In the genomic region with DNA sequence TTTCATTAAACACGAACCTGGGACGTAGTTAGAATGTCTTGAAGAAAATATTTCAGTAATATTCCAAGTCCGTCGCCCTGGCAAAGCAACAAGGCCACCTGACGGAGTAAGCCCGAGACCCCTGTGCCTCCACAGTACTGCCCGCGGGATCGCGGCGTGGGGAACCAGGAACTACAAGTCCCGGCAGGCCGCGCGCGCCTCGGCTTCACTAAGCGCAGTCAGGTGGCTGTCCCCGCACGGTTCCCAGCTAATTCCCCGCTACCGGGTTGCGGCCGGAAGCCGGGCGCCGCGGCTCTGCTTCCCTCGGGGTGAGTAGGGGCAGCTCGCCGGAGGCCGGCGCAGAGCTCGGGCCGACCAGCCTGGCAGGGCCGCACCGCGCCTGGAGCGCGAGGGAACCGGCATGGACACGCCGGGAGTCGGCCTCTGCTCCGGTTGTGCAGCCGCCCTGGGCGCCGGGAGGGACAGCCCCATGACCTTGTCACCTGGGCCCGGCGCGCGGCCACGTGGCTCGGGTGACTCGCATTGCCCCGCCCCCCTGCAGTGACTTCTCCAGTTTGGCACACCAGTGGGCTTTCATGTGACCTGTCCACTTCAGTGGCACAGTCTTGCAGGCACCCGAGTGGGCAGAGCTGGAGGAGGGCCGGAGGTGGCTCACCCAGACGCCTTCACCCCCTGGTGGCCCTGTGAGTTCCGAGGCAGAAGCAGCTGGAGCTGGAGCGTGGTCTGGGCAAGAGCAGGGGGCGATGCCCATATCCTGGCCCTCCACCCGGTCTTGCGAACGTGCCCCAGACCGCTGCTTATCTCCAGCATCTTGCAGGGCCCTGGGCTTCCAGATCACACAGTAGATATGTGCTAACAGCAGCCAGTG, we compare ENCODE assay signal across 8 cellular contexts. TPM values are rescaled to one million over a fixed set of nuclear protein-coding genes. Genes with fewer than 3 reads are reported as not detected.
A peak's percentile ranks its signal among the peaks of the same experiment; 100 is the strongest.
DNase-seq lines count a peak whose midpoint lies in the region; ATAC-seq and TF ChIP-seq lines count a peak whose summit lies in the region.

A gene with protein sequence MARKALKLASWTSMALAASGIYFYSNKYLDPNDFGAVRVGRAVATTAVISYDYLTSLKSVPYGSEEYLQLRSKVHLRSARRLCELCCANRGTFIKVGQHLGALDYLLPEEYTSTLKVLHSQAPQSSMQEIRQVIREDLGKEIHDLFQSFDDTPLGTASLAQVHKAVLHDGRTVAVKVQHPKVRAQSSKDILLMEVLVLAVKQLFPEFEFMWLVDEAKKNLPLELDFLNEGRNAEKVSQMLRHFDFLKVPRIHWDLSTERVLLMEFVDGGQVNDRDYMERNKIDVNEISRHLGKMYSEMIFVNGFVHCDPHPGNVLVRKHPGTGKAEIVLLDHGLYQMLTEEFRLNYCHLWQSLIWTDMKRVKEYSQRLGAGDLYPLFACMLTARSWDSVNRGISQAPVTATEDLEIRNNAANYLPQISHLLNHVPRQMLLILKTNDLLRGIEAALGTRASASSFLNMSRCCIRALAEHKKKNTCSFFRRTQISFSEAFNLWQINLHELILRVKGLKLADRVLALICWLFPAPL (plus strand): TSS at position 247 of the 868 bp plus-strand sequence. CDS start 18,870 bp downstream, outside the sequence.

- TF ChIP-seq CTCF in RWPE1 (conservative IDR thresholded peaks at IDR 0.05; ENCODE audit: low read depth) (no peak), fibroblast of the aortic adventitia (IDR thresholded peaks at IDR 0.05; ENCODE audit: insufficient read depth, low read length) (peak; percentile 60), nephron progenitor cell (IDR thresholded peaks at IDR 0.05) (peak; percentile 17)

- POLR2A ChIA-PET in RWPE1 (lab: Yijun Ruan, JAX; ENCODE audit: low non-redundant PET) = interaction anchor here (0.6 kb wide), 1 partner anchor 22 kb away, joined by 3 read pairs; no protein-coding TSS in a partner anchor

- H3K27ac ChIP-seq in RWPE1 = peak within 1 kb of the TSS; percentile 68

- ATAC-seq in stimulated activated naive CD8-positive, alpha-beta T cell treated with anti-CD3 and anti-CD28 coated beads, Interleukin-15, amount 100 ng/mL, for 72 hours = peak; percentile 95

- DNase-seq in ELR (ENCODE audit: low read depth) = peak; percentile 85
- DNase-seq in GOT3 (lab: John Stamatoyannopoulos, UW) = peak; percentile 31
- DNase-seq in LHCN-M2 (ENCODE audit: low read depth) = peak; percentile 72
- peak; percentile 66 for DNase-seq in RWPE1 (ENCODE audit: low spot score)
- peak; percentile 76 for DNase-seq in activated effector memory CD4-positive, alpha-beta T cell treated with Interleukin-2 at 50 U/mL for 16 hours
- peak; percentile 68 for DNase-seq in fibroblast of the aortic adventitia (ENCODE audit: low read depth)
- DNase-seq in nephron progenitor cell = peak; percentile 86
- DNase-seq in stimulated activated naive CD8-positive, alpha-beta T cell treated with anti-CD3 and anti-CD28 coated beads, Interleukin-15, amount 100 ng/mL, for 72 hours = peak; percentile 83 to 84

- no peaks in the 10 kb centered on the region for H3K36me3 Mint-ChIP-seq in nephron progenitor cell (ENCODE audit: low read depth)

- H3K4me1 Mint-ChIP-seq in nephron progenitor cell = peaks cover 4% of the 10 kb centered on the region
- H3K4me1 Mint-ChIP-seq in stimulated activated naive CD8-positive, alpha-beta T cell treated with anti-CD3 and anti-CD28 coated beads, Interleukin-15, amount 100 ng/mL, for 72 hours = peaks cover 39% of the 10 kb centered on the region

- CTCF ChIA-PET in RWPE1 (lab: Yijun Ruan, JAX) = interaction anchor here (0.5 kb wide), 1 partner anchor 222 kb away, joined by 4 read pairs; no protein-coding TSS in a partner anchor

- peak within 1 kb of the TSS; percentile 77 for H3K4me3 ChIP-seq in fibroblast of the aortic adventitia (ENCODE audit: low read depth, low read length)

- H3K27me3 Mint-ChIP-seq in nephron progenitor cell (ENCODE audit: low read depth, poor library complexity) = peaks cover 11% of the 10 kb centered on the region
- no peaks in the 10 kb centered on the region for H3K27me3 Mint-ChIP-seq in stimulated activated naive CD8-positive, alpha-beta T cell treated with anti-CD3 and anti-CD28 coated beads, Interleukin-15, amount 100 ng/mL, for 72 hours

- no peak within 1 kb of the TSS for H3K27ac Mint-ChIP-seq in nephron progenitor cell
- H3K27ac Mint-ChIP-seq in stimulated activated naive CD8-positive, alpha-beta T cell treated with anti-CD3 and anti-CD28 coated beads, Interleukin-15, amount 100 ng/mL, for 72 hours = peak within 1 kb of the TSS; percentile 91 to 94

- peak within 1 kb of the TSS; percentile 86 for H3K4me3 Mint-ChIP-seq in nephron progenitor cell
- peak within 1 kb of the TSS; percentile 92 to 95 for H3K4me3 Mint-ChIP-seq in stimulated activated naive CD8-positive, alpha-beta T cell treated with anti-CD3 and anti-CD28 coated beads, Interleukin-15, amount 100 ng/mL, for 72 hours

- H3K9me3 Mint-ChIP-seq in nephron progenitor cell = peaks cover 4% of the 10 kb centered on the region
- no peaks in the 10 kb centered on the region for H3K9me3 Mint-ChIP-seq in stimulated activated naive CD8-positive, alpha-beta T cell treated with anti-CD3 and anti-CD28 coated beads, Interleukin-15, amount 100 ng/mL, for 72 hours

RNA-seq across cellular contexts. Expression of the gene that starts here (rescaled TPM):
- 5.1 and 5.5 TPM in 2 replicates for total RNA-seq in LHCN-M2 (2014; rRNA removed)
- polyA plus RNA-seq in LHCN-M2 (2012) = 5.8 TPM
- 5.2 and 8.7 TPM in 2 replicates for total RNA-seq in fibroblast of the aortic adventitia (ENCODE audit: low replicate concordance)

Comparison
In these comparisons a context has a peak if more than half of its experiments do, and no peak if none do; other contexts are left out.
1. Peak in every context shown above with its lines: DNase-seq, ATAC-seq, H3K4me3 ChIP-seq and H3K27ac ChIP-seq.
2. DNase-seq: peak in every context shown above with its lines; median percentile 86 in nephron progenitor cell; 85 in ELR; 84 in stimulated activated naive CD8-positive, alpha-beta T cell treated with anti-CD3 and anti-CD28 coated beads, Interleukin-15, amount 100 ng/mL, for 72 hours; 76 in activated effector memory CD4-positive, alpha-beta T cell treated with Interleukin-2 at 50 U/mL for 16 hours; 72 in LHCN-M2; 68 in fibroblast of the aortic adventitia; 66 in RWPE1; 31 in GOT3.